Comparison of ENCODE assay signal across 8 cellular contexts in genomic region chr14:75303415-75303814, GRCh38. TPM values are rescaled to one million over a fixed set of nuclear protein-coding genes. Genes with fewer than 3 reads are reported as not detected.
DNase-seq lines count a peak whose midpoint lies in the region; ATAC-seq, FAIRE-seq and TF ChIP-seq lines count a peak whose summit lies in the region.

No MANE protein-coding gene starts in this region.

- no peaks in the 10 kb centered on the region for H3K27me3 Mint-ChIP-seq in T-helper 1 cell treated with Interleukin-12 subunit alpha and Interleukin-12 subunit beta and Interleukin-4 antibody, amounts not matched to agents 30 μg/mL and 1 μg/mL, for 36 hours (ENCODE audit: low read depth)

- H3K4me1 ChIP-seq in GM12878 (ENCODE audit: control insufficient read depth, insufficient read depth, low read length) = peaks cover 8% of the 10 kb centered on the region
- H3K4me1 ChIP-seq in gastrocnemius medialis = peaks cover 0 to 6% of the 10 kb centered on the region in 2 donors

- no peaks in the 10 kb centered on the region for H3K79me2 ChIP-seq in GM12878 (ENCODE audit: control insufficient read depth, insufficient read depth, low read length)

- no peak overlapping the region for H3K4me3 Mint-ChIP-seq in T-helper 1 cell treated with Interleukin-12 subunit alpha and Interleukin-12 subunit beta and Interleukin-4 antibody, amounts not matched to agents 30 μg/mL and 1 μg/mL, for 36 hours

- intact Hi-C loops in GM12878 (cut with micrococcal nuclease; ENCODE audit: unreplicated experiment) (loop anchor here (1.0 to 10.0 kb wide), 2 partner anchors 171 to 359 kb away; no protein-coding TSS in a partner anchor), gastrocnemius medialis (cut with DNase I; ENCODE audit: low total_unique reads) (loop anchor here (1.0 to 2.0 kb wide), 2 partner anchors 171 to 257 kb away; no protein-coding TSS in a partner anchor)

- peak overlapping the region; percentile 60 for H3K27ac Mint-ChIP-seq in T-helper 1 cell treated with Interleukin-12 subunit alpha and Interleukin-12 subunit beta and Interleukin-4 antibody, amounts not matched to agents 30 μg/mL and 1 μg/mL, for 36 hours

- RAD21 ChIA-PET in GM12878 (lab: Charles Lee; ENCODE audit: unreplicated experiment) = interaction anchor here (0.6 to 5.8 kb wide), 11 partner anchors 45 to 249 kb away, joined by 3 to 43 read pairs (median 5); partner anchors contain the start of genes BATF and NEK9

- H2AFZ ChIP-seq in GM12878 (ENCODE audit: control insufficient read depth, low read depth, low read length) = no peak overlapping the region

- CTCF ChIA-PET in GM12878 (lab: Yijun Ruan, JAX) = interaction anchor here (0.5 to 14.0 kb wide), 21 partner anchors 8 to 694 kb away, joined by 3 to 279 read pairs (median 6); partner anchors contain the start of gene NEK9

- no peak for TF ChIP-seq EP300 in GM12878 (IDR thresholded peaks at IDR 0.05; ENCODE audit: borderline replicate concordance in 1 of 2, control insufficient read depth in 1 of 2, low read depth in 2 of 2, low read length in 2 of 2)

- DNase-seq in A172 (ENCODE audit: low spot score) = peak; percentile 51
- DNase-seq in GM18507 (ENCODE audit: extremely low spot score, insufficient read length, low read depth) = no peak
- peak; percentile 26 for DNase-seq in NCI-H2081 treated with DMSO at 0.1 percent for 48 hours (lab: John Stamatoyannopoulos, UW)
- no peak for DNase-seq in GM12878 (ENCODE audit: low read depth, low spot score)
- peak in 30 of 51 donors; percentile 4 to 74 (median 49) for DNase-seq in hypothalamus (lab: John Stamatoyannopoulos, UW)
- peak; percentile 58 to 70 for DNase-seq in gastrocnemius medialis

- H4K20me1 ChIP-seq in GM12878 (ENCODE audit: control insufficient read depth, insufficient read depth) = no peaks in the 10 kb centered on the region

- POLR2A ChIA-PET in GM12878 (lab: Charles Lee) = no interaction called here

- H3K4me3 ChIP-seq in GM12878 = no peak overlapping the region
- H3K4me3 ChIP-seq in gastrocnemius medialis = no peak overlapping the region

- ATAC-seq in GM12878 = peak; percentile 68
- ATAC-seq in gastrocnemius medialis = peak; percentile 77
- no peak for ATAC-seq in GM21786 (IDR thresholded peaks at IDR 0.05; ENCODE audit: unreplicated experiment)

- FAIRE-seq in GM18507 (lab: Jason Lieb, UNC) (peak; percentile 91), GM12878 (lab: Jason Lieb, UNC) (peak; percentile 79)

- H3K9me3 Mint-ChIP-seq in T-helper 1 cell treated with Interleukin-12 subunit alpha and Interleukin-12 subunit beta and Interleukin-4 antibody, amounts not matched to agents 30 μg/mL and 1 μg/mL, for 36 hours = no peaks in the 10 kb centered on the region

- peaks cover 28% of the 10 kb centered on the region for H3K4me1 Mint-ChIP-seq in T-helper 1 cell treated with Interleukin-12 subunit alpha and Interleukin-12 subunit beta and Interleukin-4 antibody, amounts not matched to agents 30 μg/mL and 1 μg/mL, for 36 hours (ENCODE audit: low read depth)

- peak; percentile 94 for TF ChIP-seq RAD21 in GM12878 (IDR thresholded peaks at IDR 0.05; ENCODE audit: insufficient read depth, low read depth, low read length)

- no peak for TF ChIP-seq POLR2A in GM12878 (IDR thresholded peaks at IDR 0.05; ENCODE audit: low read depth, low read length)
- no peak for TF ChIP-seq POLR2A in gastrocnemius medialis (IDR thresholded peaks at IDR 0.05)

- in situ Hi-C loops in GM12878 (cut with MboI) (loop anchor here (5.0 to 10.0 kb wide), 2 partner anchors 151 to 171 kb away; no protein-coding TSS in a partner anchor), gastrocnemius medialis (cut with MboI; ENCODE audit: low sequenced_read_pairs in 4 of 4) (loop anchor here (5.0 to 10.0 kb wide), 2 partner anchors 111 to 171 kb away; no protein-coding TSS in a partner anchor)

- H3K9me3 ChIP-seq in GM12878 (replicated peaks; ENCODE audit: control insufficient read depth, insufficient read depth, low read length) (no peaks in the 10 kb centered on the region), gastrocnemius medialis (no peaks in the 10 kb centered on the region)

- no peaks in the 10 kb centered on the region for H3K27me3 ChIP-seq in GM12878 (replicated peaks in 1 of 2; ENCODE audit: control insufficient read depth in 2 of 2, insufficient read depth in 2 of 2, low read length in 1 of 2)
- H3K27me3 ChIP-seq in gastrocnemius medialis = no peaks in the 10 kb centered on the region

- H3K36me3 ChIP-seq in GM12878 (ENCODE audit: control insufficient read depth in 2 of 2, insufficient read depth in 2 of 2, low read length in 1 of 2) (no peaks in the 10 kb centered on the region), gastrocnemius medialis (no peaks in the 10 kb centered on the region)

- WGBS in GM12878 (ENCODE audit: insufficient coverage, insufficient replicate concordance, low lambda C conversion rate, missing lambda C conversion rate) = 24% methylated on average over 14 of the region's 14 CpGs

- H3K9ac ChIP-seq in GM12878 (ENCODE audit: control insufficient read depth, insufficient read depth, low read length) = no peak overlapping the region

- no TSS peak for BruUV-seq in GM12878 (replicated peaks; lab: Mats Ljungman, UMichigan)

- TF ChIP-seq CTCF in GM12878 (IDR thresholded peaks at IDR 0.05 in 2 of 3, conservative IDR thresholded peaks at IDR 0.05 in 1 of 3; ENCODE audit: control insufficient read depth in 2 of 3, extremely low read depth in 1 of 3, insufficient read depth in 1 of 3, low read depth in 3 of 3, low read length in 3 of 3) = peak; percentile 72 to 92 (median 79)
- peak; percentile 74 to 92 (median 90) for TF ChIP-seq CTCF in gastrocnemius medialis (IDR thresholded peaks at IDR 0.05 in 4 of 5, conservative IDR thresholded peaks at IDR 0.05 in 1 of 5)

- H3K4me2 ChIP-seq in GM12878 (ENCODE audit: control insufficient read depth, insufficient read depth) = no peak overlapping the region

- no peaks in the 10 kb centered on the region for H3K36me3 Mint-ChIP-seq in T-helper 1 cell treated with Interleukin-12 subunit alpha and Interleukin-12 subunit beta and Interleukin-4 antibody, amounts not matched to agents 30 μg/mL and 1 μg/mL, for 36 hours (ENCODE audit: low read depth)

- SMC1A ChIA-PET in GM12878 (lab: Charles Lee; ENCODE audit: uncharacterized antibody, unreplicated experiment) = interaction anchor here (0.7 to 13.3 kb wide), 17 partner anchors 8 to 442 kb away, joined by 3 to 180 read pairs (median 5); partner anchors contain the start of genes ACYP1 and NEK9

- no peak overlapping the region for H3K27ac ChIP-seq in GM12878 (ENCODE audit: control insufficient read depth, insufficient read depth)
- H3K27ac ChIP-seq in gastrocnemius medialis = no peak overlapping the region

TF ChIP-seq in GM12878, 131 proteins besides CTCF, POLR2A, EP300 and RAD21 (continues in another document):
- TF ChIP-seq MLLT1 (IDR thresholded peaks at IDR 0.05) (no peak), HDGF (IDR thresholded peaks at IDR 0.05) (no peak), FOS (IDR thresholded peaks at IDR 0.05; ENCODE audit: borderline replicate concordance, extremely low read depth, insufficient read length) (no peak), NRF1 (conservative IDR thresholded peaks at IDR 0.05; ENCODE audit: low read depth, low read length) (no peak), EED (IDR thresholded peaks at IDR 0.05; ENCODE audit: low read depth) (0 out of 2 replicates have a peak, but pooled peaks have one; percentile 41), POU2F2 (IDR thresholded peaks at IDR 0.05; ENCODE audit: borderline replicate concordance, low read depth, low read length) (0 out of 3 replicates have a peak, but pooled peaks have one; percentile 36), IKZF2 (IDR thresholded peaks at IDR 0.05) (peak in 1 of 2 experiments; percentile 45; a peak in 2 of 4 replicates), CBFB (IDR thresholded peaks at IDR 0.05; ENCODE audit: low read depth) (0 out of 2 replicates have a peak, but pooled peaks have one; percentile 25)

RNA-seq across cellular contexts. Expression of gene FOS, which starts 24.8 kb away (rescaled TPM):
- total RNA-seq in A172 (2014; rRNA removed; shearing (Covaris generic)) = 0.89 and 2.2 TPM in 2 replicates
- total RNA-seq in GM12878 (2013; cell fraction: nucleolus; rRNA removed) = 5.1 and 5.7 TPM in 2 replicates
- 0.05 and 0.40 TPM in 2 replicates for total RNA-seq in GM12878 (2014; rRNA removed)
- 0.09 and 0.13 TPM in 2 replicates for total RNA-seq in GM12878 (2014; rRNA removed; fragmentation: Illumina TruSeq; extraction: Trizol)
- total RNA-seq in GM12878 (2021) = 0.43 and 0.64 TPM in 2 replicates
- polyA plus RNA-seq in GM12878 (2011; ENCODE audit: low read depth) = 0.64 TPM
- 0.95 TPM in 2 replicates for polyA plus RNA-seq in GM12878 (2011; rRNA removed)
- 1.1 and 1.4 TPM in 2 replicates for polyA plus RNA-seq in GM12878 (2011; cell fraction: cytosol; rRNA removed)
- polyA plus RNA-seq in GM12878 (2011; cell fraction: nucleus; rRNA removed) = 7.4 and 8.9 TPM in 2 replicates
- 0.54 and 1.5 TPM in 2 replicates for polyA plus RNA-seq in GM12878 (2012)
- 0.10 TPM in 1 of 2 replicates, not detected in the other for polyA plus RNA-seq in GM12878 (2014; fragmentation: Illumina TruSeq; extraction: Trizol)
- under 1 TPM; 0.02 to 0.13 TPM for polyA plus RNA-seq in GM12878 (2014; fragmentation: Nextera tagmentation; extraction: Ambion mirVana)
- polyA plus RNA-seq in GM12878 (2014; rRNA removed) = 0.10 and 0.36 TPM in 2 replicates
- under 1 TPM; 0.67 to 0.75 TPM for polyA plus RNA-seq in GM12878 (2016; fragmentation: Nextera tagmentation; extraction: Ambion mirVana)
- polyA minus RNA-seq in GM12878 (2011; rRNA and poly(A)+ RNA removed) = 1.6 and 4.9 TPM in 2 replicates
- polyA minus RNA-seq in GM12878 (2011; cell fraction: cytosol; rRNA and poly(A)+ RNA removed) = 3.4 and 4.5 TPM in 2 replicates
- polyA minus RNA-seq in GM12878 (2011; cell fraction: nucleus; rRNA and poly(A)+ RNA removed) = 17.4 and 22.5 TPM in 2 replicates
- total RNA-seq in gastrocnemius medialis = 100 to 1,000 TPM in 1 of 4 donors, 10 to 100 TPM in 3; 16.3 to 110 (median 53.5) TPM

Comparison
In these comparisons a context has a peak if more than half of its experiments do, and no peak if none do; other contexts are left out.
1. DNase-seq: peak in A172 (single experiment), NCI-H2081 treated with DMSO at 0.1 percent for 48 hours (single experiment), hypothalamus (30 of 51) and gastrocnemius medialis (2 of 2); none in GM18507 (single experiment) and GM12878 (single experiment).